ENCODE assay signal across 10 cellular contexts in the genomic region with DNA sequence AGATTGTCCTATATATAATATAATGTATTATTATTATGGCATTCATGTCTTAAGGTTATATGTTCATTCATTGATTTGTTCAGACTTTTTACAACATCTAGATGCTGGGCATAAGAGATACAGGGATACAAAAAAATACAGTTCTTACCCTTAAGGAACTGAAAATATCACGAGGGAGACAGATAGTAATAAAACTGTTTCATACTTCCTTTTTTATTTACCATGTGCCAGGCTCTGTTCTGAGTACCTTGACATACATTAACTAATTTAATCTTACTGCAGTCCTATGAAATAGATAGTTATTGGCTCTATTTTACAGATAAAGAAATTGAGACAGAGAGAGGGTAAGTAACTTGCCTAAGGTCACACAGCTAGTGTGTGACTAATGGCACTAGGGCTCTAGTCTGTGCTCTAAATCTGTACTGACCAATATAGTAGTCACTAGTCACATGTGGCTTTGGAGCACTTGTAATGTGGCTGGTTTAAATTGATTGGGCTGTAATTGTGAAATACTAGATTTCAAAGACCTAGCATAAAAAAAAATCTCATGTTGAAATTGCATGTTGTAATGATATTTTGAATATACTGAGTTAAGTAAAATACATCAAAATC. TPM values are rescaled to one million over a fixed set of nuclear protein-coding genes. Genes with fewer than 3 reads are reported as not detected.
DNase-seq lines count a peak whose midpoint lies in the region; ATAC-seq lines count a peak whose summit lies in the region.
"Had no signal": no experiment of that assay in that cellular context is flagged by ENCODE, and none has a peak within 500 bp of the region (broad histone marks: within the 10 kb centered on the region; RNA-seq: fewer than 3 reads in every experiment).

No MANE protein-coding gene starts in this region.

- no peaks in the 10 kb centered on the region for H3K27me3 ChIP-seq in Karpas-422 (ENCODE audit: low read length)

- no peaks in the 10 kb centered on the region for H3K9me2 ChIP-seq in Karpas-422 (replicated peaks; ENCODE audit: insufficient read depth, low read length)

- H3K4me1 ChIP-seq in Karpas-422 (ENCODE audit: low read length): peaks cover 41% of the 10 kb centered on the region

- no peak overlapping the region for H3K4me3 ChIP-seq in Karpas-422 (ENCODE audit: low read length)

- DNase-seq in HCEC 1CT (peak; percentile 77), Karpas-422 (peak; percentile 47), left lobe of liver (ENCODE audit: low spot score) (no peak), DMS79 (lab: John Stamatoyannopoulos, UW) (no peak), anterior cingulate cortex (lab: John Stamatoyannopoulos, UW) (no peak)
- no peak for DNase-seq in stimulated activated CD4-positive, alpha-beta T cell treated with anti-CD3 and anti-CD28 coated beads, Interleukin-4, amount 100 ng/mL, for 1 hour
- DNase-seq in stimulated activated naive CD4-positive, alpha-beta T cell treated with Interleukin-2 at 50 U/mL for 16 hours (lab: John Stamatoyannopoulos, UW): no peak
- DNase-seq: activated CD4-positive, alpha-beta T cell treated with anti-CD3 and anti-CD28 coated beads, Interleukin-2, amount 10 ng/mL, durations not matched to agents 24 days and 14 days; naive thymus-derived CD8-positive, alpha-beta T cell had no signal

- peak overlapping the region; percentile 41 for H3K4me2 ChIP-seq in Karpas-422 (ENCODE audit: low read depth, low read length, poor library complexity, severe bottlenecking)

- peak; percentile 71 for ATAC-seq in GM18868 (IDR thresholded peaks at IDR 0.05; ENCODE audit: unreplicated experiment)
- ATAC-seq in left lobe of liver: peak; percentile 77
- ATAC-seq: naive thymus-derived CD8-positive, alpha-beta T cell had no signal

- H3K79me2 ChIP-seq in Karpas-422 (ENCODE audit: low read length): peaks cover 55% of the 10 kb centered on the region

- peak overlapping the region; percentile 14; the same call in 1 of the 2 replicates for H3K27ac ChIP-seq in Karpas-422 (ENCODE audit: low read length)

- no peaks in the 10 kb centered on the region for H3K36me3 ChIP-seq in Karpas-422 (ENCODE audit: insufficient read depth, low read length)

- no peak overlapping the region for H2AFZ ChIP-seq in Karpas-422 (ENCODE audit: low read length)

- no peaks in the 10 kb centered on the region for H4K20me1 ChIP-seq in Karpas-422 (ENCODE audit: insufficient read depth, low read depth, low read length)

- H3K9me3 ChIP-seq in Karpas-422 (ENCODE audit: low read length): no peaks in the 10 kb centered on the region

- no peak overlapping the region for H3K9ac ChIP-seq in Karpas-422 (ENCODE audit: low read length)

RNA-seq across cellular contexts. Expression of a gene that starts 21.3 kb away (rescaled TPM):
- 14.9 and 16.3 TPM in 2 replicates for total RNA-seq in Karpas-422 (2014; rRNA removed; shearing (Covaris generic); ENCODE audit: low replicate concordance)
- total RNA-seq in left lobe of liver: 30.8 TPM

Comparison
In these comparisons a context has a peak if more than half of its experiments do, and no peak if none do; other contexts are left out.
1. DNase-seq: peak in HCEC 1CT (single experiment) and Karpas-422 (single experiment); none in left lobe of liver (single experiment), DMS79 (single experiment), stimulated activated CD4-positive, alpha-beta T cell treated with anti-CD3 and anti-CD28 coated beads, Interleukin-4, amount 100 ng/mL, for 1 hour (single experiment), anterior cingulate cortex (0 of 58) and stimulated activated naive CD4-positive, alpha-beta T cell treated with Interleukin-2 at 50 U/mL for 16 hours (single experiment).